In the genomic region with DNA sequence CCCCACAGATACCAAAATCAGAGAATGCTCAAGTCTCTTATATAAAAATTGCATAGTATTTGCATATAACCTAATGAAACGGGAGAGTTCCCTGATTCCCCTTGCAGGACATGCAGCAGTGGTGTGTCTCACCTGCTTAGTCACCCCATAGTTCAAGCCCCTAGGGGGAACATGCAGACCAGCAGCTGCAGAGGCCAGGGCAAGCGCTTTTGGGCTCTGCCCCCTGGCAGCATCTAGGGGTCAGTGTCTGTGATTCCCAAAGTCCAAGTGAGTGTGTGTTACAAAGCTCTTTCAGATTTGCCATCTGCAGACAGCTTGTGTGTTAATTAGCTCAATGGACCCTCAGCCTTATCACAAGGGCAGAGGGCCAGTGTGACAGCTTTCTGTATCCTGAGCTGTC, we compare ENCODE assay signal across 2 cellular contexts.
TF ChIP-seq lines count a peak whose summit lies in the region.

No MANE protein-coding gene starts in this region.

TF ChIP-seq in HepG2, 621 proteins besides CTCF, POLR2A, EP300 and RAD21 (continued from another document):
- TF ChIP-seq, protein P1, sequence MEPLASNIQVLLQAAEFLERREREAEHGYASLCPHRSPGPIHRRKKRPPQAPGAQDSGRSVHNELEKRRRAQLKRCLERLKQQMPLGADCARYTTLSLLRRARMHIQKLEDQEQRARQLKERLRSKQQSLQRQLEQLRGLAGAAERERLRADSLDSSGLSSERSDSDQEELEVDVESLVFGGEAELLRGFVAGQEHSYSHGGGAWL (CRISPR knock-in tag; IDR thresholded peaks at IDR 0.05): no peak
- TF ChIP-seq, protein P2, sequence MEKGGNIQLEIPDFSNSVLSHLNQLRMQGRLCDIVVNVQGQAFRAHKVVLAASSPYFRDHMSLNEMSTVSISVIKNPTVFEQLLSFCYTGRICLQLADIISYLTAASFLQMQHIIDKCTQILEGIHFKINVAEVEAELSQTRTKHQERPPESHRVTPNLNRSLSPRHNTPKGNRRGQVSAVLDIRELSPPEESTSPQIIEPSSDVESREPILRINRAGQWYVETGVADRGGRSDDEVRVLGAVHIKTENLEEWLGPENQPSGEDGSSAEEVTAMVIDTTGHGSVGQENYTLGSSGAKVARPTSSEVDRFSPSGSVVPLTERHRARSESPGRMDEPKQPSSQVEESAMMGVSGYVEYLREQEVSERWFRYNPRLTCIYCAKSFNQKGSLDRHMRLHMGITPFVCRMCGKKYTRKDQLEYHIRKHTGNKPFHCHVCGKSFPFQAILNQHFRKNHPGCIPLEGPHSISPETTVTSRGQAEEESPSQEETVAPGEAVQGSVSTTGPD (CRISPR knock-in tag; IDR thresholded peaks at IDR 0.05): no peak

TF ChIP-seq in GM12878, 131 proteins besides CTCF, POLR2A, EP300 and RAD21:
- TF ChIP-seq, protein P3, sequence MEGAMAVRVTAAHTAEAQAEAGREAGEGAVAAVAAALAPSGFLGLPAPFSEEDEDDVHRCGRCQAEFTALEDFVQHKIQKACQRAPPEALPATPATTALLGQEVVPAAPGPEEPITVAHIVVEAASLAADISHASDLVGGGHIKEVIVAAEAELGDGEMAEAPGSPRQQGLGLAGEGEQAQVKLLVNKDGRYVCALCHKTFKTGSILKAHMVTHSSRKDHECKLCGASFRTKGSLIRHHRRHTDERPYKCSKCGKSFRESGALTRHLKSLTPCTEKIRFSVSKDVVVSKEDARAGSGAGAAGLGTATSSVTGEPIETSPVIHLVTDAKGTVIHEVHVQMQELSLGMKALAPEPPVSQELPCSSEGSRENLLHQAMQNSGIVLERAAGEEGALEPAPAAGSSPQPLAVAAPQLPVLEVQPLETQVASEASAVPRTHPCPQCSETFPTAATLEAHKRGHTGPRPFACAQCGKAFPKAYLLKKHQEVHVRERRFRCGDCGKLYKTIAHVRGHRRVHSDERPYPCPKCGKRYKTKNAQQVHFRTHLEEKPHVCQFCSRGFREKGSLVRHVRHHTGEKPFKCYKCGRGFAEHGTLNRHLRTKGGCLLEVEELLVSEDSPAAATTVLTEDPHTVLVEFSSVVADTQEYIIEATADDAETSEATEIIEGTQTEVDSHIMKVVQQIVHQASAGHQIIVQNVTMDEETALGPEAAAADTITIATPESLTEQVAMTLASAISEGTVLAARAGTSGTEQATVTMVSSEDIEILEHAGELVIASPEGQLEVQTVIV (IDR thresholded peaks at IDR 0.05; ENCODE audit: borderline replicate concordance, partially characterized antibody): no peak
- TF ChIP-seq GABPA (IDR thresholded peaks at IDR 0.05; ENCODE audit: low read depth): no peak
- TF ChIP-seq, protein P4, sequence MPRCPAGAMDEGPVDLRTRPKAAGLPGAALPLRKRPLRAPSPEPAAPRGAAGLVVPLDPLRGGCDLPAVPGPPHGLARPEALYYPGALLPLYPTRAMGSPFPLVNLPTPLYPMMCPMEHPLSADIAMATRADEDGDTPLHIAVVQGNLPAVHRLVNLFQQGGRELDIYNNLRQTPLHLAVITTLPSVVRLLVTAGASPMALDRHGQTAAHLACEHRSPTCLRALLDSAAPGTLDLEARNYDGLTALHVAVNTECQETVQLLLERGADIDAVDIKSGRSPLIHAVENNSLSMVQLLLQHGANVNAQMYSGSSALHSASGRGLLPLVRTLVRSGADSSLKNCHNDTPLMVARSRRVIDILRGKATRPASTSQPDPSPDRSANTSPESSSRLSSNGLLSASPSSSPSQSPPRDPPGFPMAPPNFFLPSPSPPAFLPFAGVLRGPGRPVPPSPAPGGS (IDR thresholded peaks at IDR 0.05; ENCODE audit: borderline replicate concordance, insufficient read depth, low read depth, low read length, poor library complexity, severe bottlenecking): no peak
- TF ChIP-seq SMC3 (IDR thresholded peaks at IDR 0.05; ENCODE audit: borderline replicate concordance, low read length): no peak
- no peak for TF ChIP-seq NRF1 (conservative IDR thresholded peaks at IDR 0.05; ENCODE audit: low read depth, low read length)
- TF ChIP-seq RCOR1 (conservative IDR thresholded peaks at IDR 0.05; ENCODE audit: low read depth, low read length): no peak
- TF ChIP-seq, protein P5, sequence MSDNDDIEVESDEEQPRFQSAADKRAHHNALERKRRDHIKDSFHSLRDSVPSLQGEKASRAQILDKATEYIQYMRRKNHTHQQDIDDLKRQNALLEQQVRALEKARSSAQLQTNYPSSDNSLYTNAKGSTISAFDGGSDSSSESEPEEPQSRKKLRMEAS (IDR thresholded peaks at IDR 0.05; ENCODE audit: low read depth, low read length): no peak
- TF ChIP-seq RB1 (IDR thresholded peaks at IDR 0.05; ENCODE audit: borderline replicate concordance): no peak
- no peak for TF ChIP-seq MEF2A (IDR thresholded peaks at IDR 0.05; ENCODE audit: insufficient read depth, low read depth, low read length)
